16 cellular contexts compared by ENCODE assay signal in genomic region chr3:116165190-116165589, GRCh38.
"Had no signal": no experiment of that assay in that cellular context is flagged by ENCODE, and none has a peak within 500 bp of the region (broad histone marks: within the 10 kb centered on the region; RNA-seq: fewer than 3 reads in every experiment).

No MANE protein-coding gene starts in this region.

- H3K27me3 ChIP-seq: neural progenitor cell, ovary, right lobe of liver had no signal

- ATAC-seq: activated CD8-positive, alpha-beta T cell treated with anti-CD3 and anti-CD28 coated beads, Interleukin-2, amount 10 ng/mL, durations not matched to agents 7 days and 5 days; activated T-cell treated with anti-CD3 and anti-CD28 coated beads, Interleukin-2, amount 50 U/mL, for 4 hours; naive thymus-derived CD4-positive, alpha-beta T cell; right lobe of liver; stimulated activated naive CD8-positive, alpha-beta T cell treated with anti-CD3 and anti-CD28 coated beads, Interleukin-15, amount 100 ng/mL, for 72 hours had no signal

- H3K4me3 ChIP-seq: neural progenitor cell, ovary, right lobe of liver had no signal

- H3K36me3 ChIP-seq: neural progenitor cell, ovary, right lobe of liver had no signal

- H3K27ac ChIP-seq: neural progenitor cell, ovary, right lobe of liver had no signal

- DNase-seq: activated CD4-positive, alpha-beta T cell treated with anti-CD3 and anti-CD28 coated beads for 48 hours; activated CD4-positive, CD25-positive, alpha-beta regulatory T cell; activated CD8-positive, alpha-beta T cell treated with anti-CD3 and anti-CD28 coated beads, Interleukin-2, amount 10 ng/mL, durations not matched to agents 7 days and 5 days; activated naive CD4-positive, alpha-beta T cell treated with anti-CD3 and anti-CD28 coated beads for 36 hours; activated T-cell treated with anti-CD3 and anti-CD28 coated beads, Interleukin-2, amount 50 U/mL, for 4 hours; anterior cingulate cortex; mesenchymal stem cell; naive thymus-derived CD4-positive, alpha-beta T cell; ovary; right lobe of liver; small intestine; stimulated activated CD4-positive, alpha-beta T cell treated with anti-CD3 and anti-CD28 coated beads, Interleukin-4, amount 100 ng/mL, for 1 hour; stimulated activated naive CD8-positive, alpha-beta T cell treated with anti-CD3 and anti-CD28 coated beads, Interleukin-15, amount 100 ng/mL, for 72 hours; T1000; trophoblast cell had no signal
